In the genomic region with DNA sequence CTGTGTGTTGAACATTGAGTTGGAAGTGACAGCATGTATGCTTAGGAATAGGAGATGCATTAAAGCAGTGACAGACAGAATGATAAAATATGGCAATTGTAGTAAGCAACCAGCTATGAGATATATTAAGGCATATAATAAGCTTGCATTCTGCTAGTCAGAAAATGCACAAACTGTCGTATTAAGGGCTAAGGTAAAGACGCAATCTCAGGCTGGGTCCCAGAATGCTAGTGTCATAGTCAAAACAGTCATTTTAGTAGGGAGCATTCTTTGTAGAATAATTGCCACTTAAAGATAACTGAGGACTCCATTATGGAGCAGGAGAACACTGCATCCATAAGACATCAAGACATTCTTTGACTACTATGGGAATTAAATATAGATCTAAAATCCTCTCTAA, we compare ENCODE assay signal across 37 cellular contexts.
"Had no signal": no experiment of that assay in that cellular context is flagged by ENCODE, and none has a peak within 500 bp of the region (broad histone marks: within the 10 kb centered on the region; RNA-seq: fewer than 3 reads in every experiment).

No MANE protein-coding gene starts in this region.

- H3K4me3 ChIP-seq: adrenal gland, ascending aorta, body of pancreas, breast epithelium, cardiac muscle cell had no signal

- ATAC-seq: activated naive CD4-positive, alpha-beta T cell treated with anti-CD3 and anti-CD28 coated beads, Interleukin-2, amount 50 U/mL, for 72 hours; activated naive CD8-positive, alpha-beta T cell treated with anti-CD3 and anti-CD28 coated beads, Interleukin-2, amount 50 U/mL, for 24 hours; activated T-cell treated with anti-CD3 and anti-CD28 coated beads, Interleukin-2, amount 50 U/mL, for 72 hours; activated T-helper 17 cell treated with anti-CD3 and anti-CD28 coated beads, Interleukin-2, amount 50 U/mL, for 72 hours; body of pancreas had no signal

- H3K4me1 Mint-ChIP-seq: activated naive CD4-positive, alpha-beta T cell treated with anti-CD3 and anti-CD28 coated beads, Interleukin-2, amount 10 ng/mL, durations not matched to agents 7 days and 5 days; activated naive CD4-positive, alpha-beta T cell treated with anti-CD3 and anti-CD28 coated beads, Interleukin-2, amount 50 U/mL, for 24 hours; activated naive CD8-positive, alpha-beta T cell treated with anti-CD3 and anti-CD28 coated beads for 36 hours; activated naive CD8-positive, alpha-beta T cell treated with anti-CD3 and anti-CD28 coated beads, Interleukin-2, amount 10 ng/mL, durations not matched to agents 7 days and 5 days; activated naive CD8-positive, alpha-beta T cell treated with anti-CD3 and anti-CD28 coated beads, Interleukin-2, amount 50 U/mL, for 24 hours; activated T-helper 17 cell treated with anti-CD3 and anti-CD28 coated beads, Interleukin-2, amount 50 U/mL, for 72 hours; central memory CD8-positive, alpha-beta T cell had no signal

- H3K9me3 ChIP-seq: adrenal gland, ascending aorta, body of pancreas, breast epithelium had no signal

- H3K36me3 ChIP-seq: adrenal gland, ascending aorta, brain microvascular endothelial cell, breast epithelium, cardiac muscle cell had no signal

- H3K4me3 Mint-ChIP-seq: activated naive CD4-positive, alpha-beta T cell treated with anti-CD3 and anti-CD28 coated beads for 36 hours; activated naive CD4-positive, alpha-beta T cell treated with anti-CD3 and anti-CD28 coated beads, Interleukin-2, amount 10 ng/mL, durations not matched to agents 7 days and 5 days; activated naive CD4-positive, alpha-beta T cell treated with anti-CD3 and anti-CD28 coated beads, Interleukin-2, amount 50 U/mL, for 24 hours; activated naive CD8-positive, alpha-beta T cell; activated naive CD8-positive, alpha-beta T cell treated with anti-CD3 and anti-CD28 coated beads for 36 hours; activated naive CD8-positive, alpha-beta T cell treated with anti-CD3 and anti-CD28 coated beads, Interleukin-2, amount 10 ng/mL, durations not matched to agents 7 days and 5 days; activated naive CD8-positive, alpha-beta T cell treated with anti-CD3 and anti-CD28 coated beads, Interleukin-2, amount 50 U/mL, for 24 hours; activated T-cell treated with anti-CD3 and anti-CD28 coated beads, Interleukin-2, amount 50 U/mL, for 24 hours; activated T-cell treated with anti-CD3 and anti-CD28 coated beads, Interleukin-2, amount 50 U/mL, for 72 hours; activated T-helper 1 cell treated with anti-CD3 and anti-CD28 coated beads, Interleukin-12 subunit alpha, Interleukin-12 subunit beta, Interleukin-2, Interleukin-4 antibody, amounts not matched to agents 30 ng/mL and 10 ng/mL and 1 ng/mL, durations not matched to agents 14 hours and 24 hours and 36 hours; activated T-helper 17 cell treated with anti-CD3 and anti-CD28 coated beads, Interleukin-2, amount 50 U/mL, for 72 hours; brain; central memory CD8-positive, alpha-beta T cell had no signal

- DNase-seq: activated effector memory CD4-positive, alpha-beta T cell treated with anti-CD3 and anti-CD28 coated beads, Interleukin-2, amount 50 U/mL, for 16 hours; activated effector memory CD4-positive, alpha-beta T cell treated with Interleukin-2 at 50 U/mL for 16 hours; activated gamma-delta T cell; activated gamma-delta T cell treated with Interleukin-2 at 50 U/mL for 16 hours; activated naive CD4-positive, alpha-beta T cell; activated naive CD4-positive, alpha-beta T cell treated with anti-CD3 and anti-CD28 coated beads for 36 hours; activated naive CD4-positive, alpha-beta T cell treated with anti-CD3 and anti-CD28 coated beads, Interleukin-2, amount 10 ng/mL, durations not matched to agents 7 days and 5 days; activated naive CD4-positive, alpha-beta T cell treated with anti-CD3 and anti-CD28 coated beads, Interleukin-2, amount 50 U/mL, for 16 hours; activated naive CD4-positive, alpha-beta T cell treated with Interleukin-2 at 50 U/mL for 16 hours; activated naive CD8-positive, alpha-beta T cell treated with anti-CD3 and anti-CD28 coated beads for 36 hours; activated naive CD8-positive, alpha-beta T cell treated with anti-CD3 and anti-CD28 coated beads, Interleukin-2, amount 10 ng/mL, durations not matched to agents 7 days and 5 days; activated naive CD8-positive, alpha-beta T cell treated with anti-CD3 and anti-CD28 coated beads, Interleukin-2, amount 50 U/mL, for 24 hours; activated T-cell treated with anti-CD3 and anti-CD28 coated beads, Interleukin-2, amount 50 U/mL, for 1 hour; activated T-cell treated with anti-CD3 and anti-CD28 coated beads, Interleukin-2, amount 50 U/mL, for 24 hours; activated T-cell treated with anti-CD3 and anti-CD28 coated beads, Interleukin-2, amount 50 U/mL, for 48 hours; activated T-cell treated with anti-CD3 and anti-CD28 coated beads, Interleukin-2, amount 50 U/mL, for 72 hours; adrenal gland; amniotic stem cell; amygdala; anterior cingulate cortex; aorta; body of pancreas; brain microvascular endothelial cell; caudate nucleus; central memory CD4-positive, alpha-beta T cell; cerebellar nuclear complex had no signal

- H3K36me3 Mint-ChIP-seq: activated naive CD4-positive, alpha-beta T cell treated with anti-CD3 and anti-CD28 coated beads, Interleukin-2, amount 10 ng/mL, durations not matched to agents 7 days and 5 days; activated naive CD4-positive, alpha-beta T cell treated with anti-CD3 and anti-CD28 coated beads, Interleukin-2, amount 50 U/mL, for 24 hours; activated naive CD4-positive, alpha-beta T cell treated with anti-CD3 and anti-CD28 coated beads, Interleukin-2, amount 50 U/mL, for 72 hours; activated naive CD8-positive, alpha-beta T cell; activated naive CD8-positive, alpha-beta T cell treated with anti-CD3 and anti-CD28 coated beads for 36 hours; activated naive CD8-positive, alpha-beta T cell treated with anti-CD3 and anti-CD28 coated beads, Interleukin-2, amount 10 ng/mL, durations not matched to agents 7 days and 5 days; brain had no signal

- H3K27ac Mint-ChIP-seq: activated naive CD4-positive, alpha-beta T cell treated with anti-CD3 and anti-CD28 coated beads for 36 hours; activated naive CD4-positive, alpha-beta T cell treated with anti-CD3 and anti-CD28 coated beads, Interleukin-2, amount 10 ng/mL, durations not matched to agents 7 days and 5 days; activated naive CD4-positive, alpha-beta T cell treated with anti-CD3 and anti-CD28 coated beads, Interleukin-2, amount 50 U/mL, for 24 hours; activated naive CD4-positive, alpha-beta T cell treated with anti-CD3 and anti-CD28 coated beads, Interleukin-2, amount 50 U/mL, for 72 hours; activated naive CD8-positive, alpha-beta T cell; activated naive CD8-positive, alpha-beta T cell treated with anti-CD3 and anti-CD28 coated beads for 36 hours; activated naive CD8-positive, alpha-beta T cell treated with anti-CD3 and anti-CD28 coated beads, Interleukin-2, amount 10 ng/mL, durations not matched to agents 7 days and 5 days; activated naive CD8-positive, alpha-beta T cell treated with anti-CD3 and anti-CD28 coated beads, Interleukin-2, amount 50 U/mL, for 24 hours; activated T-cell treated with anti-CD3 and anti-CD28 coated beads, Interleukin-2, amount 50 U/mL, for 24 hours; activated T-cell treated with anti-CD3 and anti-CD28 coated beads, Interleukin-2, amount 50 U/mL, for 72 hours; activated T-helper 1 cell treated with anti-CD3 and anti-CD28 coated beads, Interleukin-12 subunit alpha, Interleukin-12 subunit beta, Interleukin-2, Interleukin-4 antibody, amounts not matched to agents 30 ng/mL and 10 ng/mL and 1 ng/mL, durations not matched to agents 14 hours and 24 hours and 36 hours; activated T-helper 17 cell treated with anti-CD3 and anti-CD28 coated beads, Interleukin-2, amount 50 U/mL, for 72 hours; activated T-helper 2 cell treated with anti-CD3 and anti-CD28 coated beads, Interferon-gamma antibody, Interleukin-2, Interleukin-4, amounts not matched to agents 10 μg/mL and 5 μg/mL and 100 μg/mL, durations not matched to agents 14 hours and 24 hours and 36 hours; brain had no signal

- H3K27ac ChIP-seq: adrenal gland, ascending aorta, body of pancreas, brain microvascular endothelial cell, breast epithelium, cardiac muscle cell had no signal

- H3K27me3 Mint-ChIP-seq: activated naive CD4-positive, alpha-beta T cell treated with anti-CD3 and anti-CD28 coated beads, Interleukin-2, amount 10 ng/mL, durations not matched to agents 7 days and 5 days; activated naive CD4-positive, alpha-beta T cell treated with anti-CD3 and anti-CD28 coated beads, Interleukin-2, amount 50 U/mL, for 24 hours; activated naive CD8-positive, alpha-beta T cell; activated naive CD8-positive, alpha-beta T cell treated with anti-CD3 and anti-CD28 coated beads for 36 hours; activated naive CD8-positive, alpha-beta T cell treated with anti-CD3 and anti-CD28 coated beads, Interleukin-2, amount 10 ng/mL, durations not matched to agents 7 days and 5 days; activated naive CD8-positive, alpha-beta T cell treated with anti-CD3 and anti-CD28 coated beads, Interleukin-2, amount 50 U/mL, for 24 hours; activated T-cell treated with anti-CD3 and anti-CD28 coated beads, Interleukin-2, amount 50 U/mL, for 24 hours; activated T-helper 17 cell treated with anti-CD3 and anti-CD28 coated beads, Interleukin-2, amount 50 U/mL, for 72 hours; central memory CD8-positive, alpha-beta T cell had no signal

- H3K9me3 Mint-ChIP-seq: activated naive CD4-positive, alpha-beta T cell treated with anti-CD3 and anti-CD28 coated beads for 36 hours; activated naive CD4-positive, alpha-beta T cell treated with anti-CD3 and anti-CD28 coated beads, Interleukin-2, amount 10 ng/mL, durations not matched to agents 7 days and 5 days; activated naive CD4-positive, alpha-beta T cell treated with anti-CD3 and anti-CD28 coated beads, Interleukin-2, amount 50 U/mL, for 24 hours; activated naive CD8-positive, alpha-beta T cell treated with anti-CD3 and anti-CD28 coated beads for 36 hours; activated naive CD8-positive, alpha-beta T cell treated with anti-CD3 and anti-CD28 coated beads, Interleukin-2, amount 10 ng/mL, durations not matched to agents 7 days and 5 days; activated naive CD8-positive, alpha-beta T cell treated with anti-CD3 and anti-CD28 coated beads, Interleukin-2, amount 50 U/mL, for 24 hours; activated T-cell treated with anti-CD3 and anti-CD28 coated beads, Interleukin-2, amount 50 U/mL, for 24 hours; activated T-helper 1 cell treated with anti-CD3 and anti-CD28 coated beads, Interleukin-12 subunit alpha, Interleukin-12 subunit beta, Interleukin-2, Interleukin-4 antibody, amounts not matched to agents 30 ng/mL and 10 ng/mL and 1 ng/mL, durations not matched to agents 14 hours and 24 hours and 36 hours; activated T-helper 17 cell treated with anti-CD3 and anti-CD28 coated beads, Interleukin-2, amount 50 U/mL, for 72 hours; activated T-helper 2 cell treated with anti-CD3 and anti-CD28 coated beads, Interferon-gamma antibody, Interleukin-2, Interleukin-4, amounts not matched to agents 10 μg/mL and 5 μg/mL and 100 μg/mL, durations not matched to agents 14 hours and 24 hours and 36 hours; brain had no signal

- H3K27me3 ChIP-seq: adrenal gland, ascending aorta, body of pancreas, brain microvascular endothelial cell, breast epithelium had no signal
